Comparison of ENCODE assay signal across 9 cellular contexts in genomic region chr12:124428136-124428791, GRCh38.
DNase-seq lines count a peak whose midpoint lies in the region; ATAC-seq and TF ChIP-seq lines count a peak whose summit lies in the region.
"Had no signal": no experiment of that assay in that cellular context is flagged by ENCODE, and none has a peak within 500 bp of the region (broad histone marks: within the 10 kb centered on the region; RNA-seq: fewer than 3 reads in every experiment).

No MANE protein-coding gene starts in this region.

- H3K4me3 ChIP-seq in fibroblast of the aortic adventitia (ENCODE audit: low read depth, low read length) = no peak overlapping the region

- DNase-seq in DMS 273 (lab: John Stamatoyannopoulos, UW; ENCODE audit: unreplicated experiment) (peak; percentile 88), fibroblast of the aortic adventitia (ENCODE audit: low read depth) (peak; percentile 80), posterior cingulate gyrus (peak in 8 of 10 donors; percentile 68 to 96 (median 85)), NCI-H187 (lab: John Stamatoyannopoulos, UW) (no peak), foreskin melanocyte (no peak)
- DNase-seq: stimulated activated CD4-positive, alpha-beta T cell treated with anti-CD3 and anti-CD28 coated beads, Interleukin-2, amount 100 ng/mL, for 48 hours had no signal

- no peak for TF ChIP-seq CTCF in fibroblast of the aortic adventitia (IDR thresholded peaks at IDR 0.05; ENCODE audit: insufficient read depth, low read length)

- ATAC-seq in SK-N-SH treated with all-trans-retinoic acid at 6 μM for 48 hours (peak; percentile 64), HG02938 (IDR thresholded peaks at IDR 0.05; ENCODE audit: unreplicated experiment) (no peak), HG03196 (IDR thresholded peaks at IDR 0.05; ENCODE audit: unreplicated experiment) (no peak)

- intact Hi-C loops in posterior cingulate gyrus (cut with DNase I) = no loop called here

TF ChIP-seq in SK-N-SH treated with all-trans-retinoic acid at 6 μM for 48 hours, 23 proteins besides CTCF, POLR2A, EP300 and RAD21:
- TF ChIP-seq TSHZ2 (CRISPR knock-in tag; IDR thresholded peaks at IDR 0.05) (peak; percentile 42; the same call in 1 of the 2 replicates), SNAI2 (CRISPR knock-in tag; IDR thresholded peaks at IDR 0.05) (no peak)

Comparison
In these comparisons a context has a peak if more than half of its experiments do, and no peak if none do; other contexts are left out.
1. DNase-seq: peak in DMS 273 (single experiment), fibroblast of the aortic adventitia (single experiment) and posterior cingulate gyrus (8 of 10); none in NCI-H187 (0 of 2) and foreskin melanocyte (single experiment).